16 cellular contexts compared by ENCODE assay signal in the genomic region with DNA sequence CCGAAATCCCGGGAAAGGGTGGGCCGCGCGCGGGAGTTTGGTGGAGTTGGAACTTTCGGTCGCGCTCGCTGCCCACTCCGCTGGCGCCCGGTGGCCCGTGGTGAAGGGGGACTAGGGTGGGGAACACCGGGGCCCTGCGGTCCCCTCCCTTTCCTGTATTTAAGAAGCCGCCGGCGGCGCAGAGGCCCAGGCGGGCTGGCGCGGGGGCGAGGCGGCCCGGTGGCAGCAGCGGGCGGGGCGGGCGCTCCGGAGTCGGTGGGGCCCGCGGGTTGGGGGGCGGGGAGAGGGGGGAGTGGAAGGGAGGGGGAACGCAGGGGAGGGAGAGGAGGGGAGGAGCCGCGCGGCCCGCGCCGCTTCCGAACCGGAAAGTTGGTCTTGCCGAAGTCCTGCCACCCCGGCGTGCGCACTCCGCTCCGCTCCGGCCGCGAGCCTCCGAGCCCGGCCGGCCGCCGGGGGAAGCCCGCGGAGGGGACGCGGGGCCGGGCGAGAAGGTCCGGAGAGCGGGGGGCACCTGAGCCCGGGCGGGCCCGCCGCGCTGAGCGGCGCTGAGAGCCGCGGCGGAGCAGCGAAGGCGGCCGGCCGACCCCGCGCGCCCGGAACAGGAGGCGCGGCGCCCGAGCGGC. TPM values are rescaled to one million over a fixed set of nuclear protein-coding genes. Genes with fewer than 3 reads are reported as not detected.
A peak's percentile ranks its signal among the peaks of the same experiment; 100 is the strongest.
DNase-seq lines count a peak whose midpoint lies in the region; ATAC-seq and TF ChIP-seq lines count a peak whose summit lies in the region.
"Had no signal": no experiment of that assay in that cellular context is flagged by ENCODE, and none has a peak within 500 bp of the region (broad histone marks: within the 10 kb centered on the region; RNA-seq: fewer than 3 reads in every experiment).

No MANE protein-coding gene starts in this region.

- H3K4me3 Mint-ChIP-seq in T-helper 17 cell, result no peak overlapping the region
- H3K4me3 Mint-ChIP-seq: activated T-cell treated with anti-CD3 and anti-CD28 coated beads, Interleukin-2, amount 50 U/mL, for 4 hours had no signal

- H3K36me3 ChIP-seq in cardiac muscle cell (no peaks in the 10 kb centered on the region), kidney epithelial cell (ENCODE audit: control insufficient read depth, insufficient read depth, low read length) (no peaks in the 10 kb centered on the region), urinary bladder (ENCODE audit: insufficient read depth) (no peaks in the 10 kb centered on the region)

- H3K4me1 ChIP-seq in cardiac muscle cell (ENCODE audit: low read depth) (peaks cover 4% of the 10 kb centered on the region), urinary bladder (ENCODE audit: insufficient read depth) (peaks cover 3% of the 10 kb centered on the region)

- 1% methylated on average over 86 of the region's 89 CpGs for WGBS in urinary bladder

- H3K27me3 Mint-ChIP-seq in T-helper 17 cell, result peaks cover 66% of the 10 kb centered on the region

- H3K9me3 ChIP-seq in cardiac muscle cell (ENCODE audit: low read depth) (no peaks in the 10 kb centered on the region), T-helper 17 cell (ENCODE audit: control insufficient read depth, low read length, poor library complexity, severe bottlenecking) (no peaks in the 10 kb centered on the region)

- H3K27ac ChIP-seq in cardiac muscle cell, result no peak overlapping the region
- peak overlapping the region; percentile 60 for H3K27ac ChIP-seq in cingulate gyrus (ENCODE audit: low read depth, low read length)
- no peak overlapping the region for H3K27ac ChIP-seq in urinary bladder (ENCODE audit: low read depth)

- H3K4me1 Mint-ChIP-seq in T-helper 17 cell, result peaks cover 3% of the 10 kb centered on the region

- peaks cover 94% of the 10 kb centered on the region for H3K27me3 ChIP-seq in cardiac muscle cell
- peaks cover 59% of the 10 kb centered on the region for H3K27me3 ChIP-seq in kidney epithelial cell (ENCODE audit: control insufficient read depth, insufficient read depth, low read length)

- no peak for ATAC-seq in left ventricle myocardium superior
- no peak for ATAC-seq in T-helper 17 cell
- no peak for ATAC-seq in HG02852 (IDR thresholded peaks at IDR 0.05; ENCODE audit: unreplicated experiment)
- ATAC-seq: HCT116 had no signal

- H3K36me3 Mint-ChIP-seq in T-helper 17 cell (ENCODE audit: low read depth), result peaks cover 3% of the 10 kb centered on the region
- H3K36me3 Mint-ChIP-seq: brain had no signal

- peak; percentile 43 to 46 for DNase-seq in cardiac muscle cell (ENCODE audit: low read depth in 1 of 2, low spot score in 1 of 2)
- DNase-seq in left ventricle myocardium superior, result no peak
- no peak for DNase-seq in kidney epithelial cell (ENCODE audit: low read depth)
- no peak for DNase-seq in T-helper 17 cell
- no peak for DNase-seq in OCI-M1 (lab: John Stamatoyannopoulos, UW)
- DNase-seq: activated T-cell treated with anti-CD3 and anti-CD28 coated beads, Interleukin-2, amount 50 U/mL, for 4 hours; IMR-90; NCI-H1417 treated with DMSO at 0.1 percent for 48 hours; SW 1271 had no signal

- TF ChIP-seq CTCF in cardiac muscle cell (IDR thresholded peaks at IDR 0.05; ENCODE audit: low read depth, low read length) (no peak), kidney epithelial cell (IDR thresholded peaks at IDR 0.05; ENCODE audit: insufficient read depth, low read length, poor library complexity, severe bottlenecking) (no peak)

- intact Hi-C loops in left ventricle myocardium superior (cut with micrococcal nuclease), result no loop called here

- H3K27ac Mint-ChIP-seq in T-helper 17 cell, result no peak overlapping the region

- H3K4me3 ChIP-seq in cardiac muscle cell (peak overlapping the region; percentile 33), kidney epithelial cell (ENCODE audit: low read depth, low read length) (peak overlapping the region; percentile 52), urinary bladder (ENCODE audit: low read depth, low read length) (peak overlapping the region; percentile 52)

RNA-seq across cellular contexts. Expression of gene SALL3, which starts 0.4 kb away (rescaled TPM):
- total RNA-seq in cardiac muscle cell, result 1.6 and 3.0 TPM in 2 replicates
- 0.09 and 1.8 TPM in 2 replicates for polyA plus RNA-seq in cardiac muscle cell
- total RNA-seq in left ventricle myocardium superior, result not detected
- total RNA-seq in kidney epithelial cell, result 2.1 TPM in 2 replicates
- total RNA-seq in urinary bladder, result 2.2 TPM
- 0.60 TPM for polyA plus RNA-seq in urinary bladder
- total RNA-seq in T-helper 17 cell, result not detected
- total RNA-seq: activated T-cell treated with anti-CD3 and anti-CD28 coated beads, Interleukin-2, amount 50 U/mL, for 4 hours; IMR-90 had no signal
- polyA plus RNA-seq: AG04450, esophagus, IMR-90 had no signal

Comparison
In these comparisons a context has a peak if more than half of its experiments do, and no peak if none do; other contexts are left out.
1. DNase-seq: peak in cardiac muscle cell (2 of 2); none in left ventricle myocardium superior (single experiment), kidney epithelial cell (single experiment), T-helper 17 cell (0 of 3) and OCI-M1 (single experiment).
2. Peak in every context shown above with its lines, with median percentiles within 50 percentile points of each other: H3K4me3 ChIP-seq.